ENCODE assay signal across 9 cellular contexts in the genomic region with DNA sequence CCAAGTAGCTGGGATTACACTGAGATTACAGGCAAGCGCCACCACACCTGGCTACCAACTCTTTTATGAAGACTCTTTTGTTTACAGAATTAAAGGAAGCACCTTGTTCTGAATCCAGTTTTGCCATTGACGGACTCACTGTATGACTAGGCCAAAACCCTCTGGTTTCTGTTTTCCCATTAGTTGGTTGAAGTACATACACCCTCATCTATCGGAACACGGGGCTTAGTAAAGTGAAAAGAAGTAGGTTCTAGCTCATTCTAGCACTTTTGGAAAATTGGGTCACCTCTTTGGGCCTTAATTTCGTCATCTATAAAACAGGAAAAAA.
DNase-seq lines count a peak whose midpoint lies in the region; ATAC-seq and TF ChIP-seq lines count a peak whose summit lies in the region.
"Had no signal": no experiment of that assay in that cellular context is flagged by ENCODE, and none has a peak within 500 bp of the region (broad histone marks: within the 10 kb centered on the region; RNA-seq: fewer than 3 reads in every experiment).

No MANE protein-coding gene starts in this region.

- CTCF ChIA-PET in AG04450 (lab: Charles Lee), result interaction anchor here (0.5 to 0.8 kb wide), 3 partner anchors 16 to 87 kb away, joined by 3 to 5 read pairs (median 4); no protein-coding TSS in a partner anchor
- CTCF ChIA-PET in HEK293T (lab: Yijun Ruan, JAX), result interaction anchor here (0.7 kb wide), 1 partner anchor 807 kb away, joined by 6 read pairs; no protein-coding TSS in a partner anchor

- no peak for ATAC-seq in GM21786 (IDR thresholded peaks at IDR 0.05; ENCODE audit: unreplicated experiment)

- WGBS in HUES64, result 76% methylated on average over 3 of the region's 5 CpGs

- POLR2A ChIA-PET in AG04450 (lab: Yijun Ruan, JAX) (no interaction called here), HEK293T (lab: Yijun Ruan, JAX) (interaction anchor here (0.7 to 2.2 kb wide), 8 partner anchors 12 to 93 kb away, joined by 3 to 11 read pairs (median 4); a partner anchor contains a TSS)

- H3K4me1 ChIP-seq in HUES64 (ENCODE audit: insufficient read depth, low read length), result peaks cover 5% of the 10 kb centered on the region; the same call in 1 of the 2 replicates
- peaks cover 0 to 7% of the 10 kb centered on the region in 2 donors for H3K4me1 ChIP-seq in muscle layer of duodenum (ENCODE audit: control insufficient read depth in 1 of 2, insufficient read depth in 2 of 2, low read length in 2 of 2)

- no peaks in the 10 kb centered on the region for H3K9me3 ChIP-seq in AG04450 (ENCODE audit: control insufficient read depth, insufficient read depth, low read length)
- H3K9me3 ChIP-seq in HUES64 (ENCODE audit: insufficient read depth, low read depth, low read length), result no peaks in the 10 kb centered on the region
- no peaks in the 10 kb centered on the region for H3K9me3 ChIP-seq in muscle layer of duodenum (ENCODE audit: control insufficient read depth in 1 of 2, low read length in 2 of 2)
- H3K9me3 ChIP-seq: thyroid gland had no signal

- H3K36me3 ChIP-seq in HUES64 (ENCODE audit: insufficient read depth, low read length) (peaks cover 19% of the 10 kb centered on the region), muscle layer of duodenum (ENCODE audit: control insufficient read depth in 1 of 2, insufficient read depth in 2 of 2, low read length in 2 of 2) (no peaks in the 10 kb centered on the region)

- H3K4me3 ChIP-seq in AG04450 (ENCODE audit: low read depth, low read length), result peak overlapping the region; percentile 76
- H3K4me3 ChIP-seq in HUES64 (ENCODE audit: low read length), result peak overlapping the region; percentile 99
- peak overlapping the region; percentile 81 to 95 for H3K4me3 ChIP-seq in muscle layer of duodenum (ENCODE audit: low read depth in 1 of 2, low read length in 2 of 2)

- no peak for TF ChIP-seq CTCF in AG04450 (IDR thresholded peaks at IDR 0.05; ENCODE audit: low read depth, low read length)

- no peak for DNase-seq in AG04450 (ENCODE audit: low read depth, low spot score)
- DNase-seq in caudate nucleus (lab: John Stamatoyannopoulos, UW), result no peak
- DNase-seq in DMS114 treated with DMSO at 0.1 percent for 48 hours (lab: John Stamatoyannopoulos, UW; ENCODE audit: unreplicated experiment), result no peak
- no peak for DNase-seq in HEK293T (ENCODE audit: extremely low spot score)
- no peak for DNase-seq in NCI-H2171 treated with DMSO at 0.1 percent for 48 hours (lab: John Stamatoyannopoulos, UW)

- H3K27ac ChIP-seq in AG04450 (ENCODE audit: low read depth, low read length) (no peak overlapping the region), HUES64 (ENCODE audit: low read depth, low read length) (peak overlapping the region; percentile 75), caudate nucleus (ENCODE audit: low read depth, low read length) (peak overlapping the region; percentile 67), muscle layer of duodenum (ENCODE audit: low read length) (peak overlapping the region; percentile 81)

- peak overlapping the region; percentile 69; the same call in 1 of the 2 replicates for H3K9ac ChIP-seq in HUES64 (ENCODE audit: low read depth, low read length)

- H3K27me3 ChIP-seq in AG04450 (ENCODE audit: control insufficient read depth, insufficient read depth, low read length), result no peaks in the 10 kb centered on the region
- no peaks in the 10 kb centered on the region for H3K27me3 ChIP-seq in HUES64 (ENCODE audit: insufficient read depth, low read length)
- H3K27me3 ChIP-seq in muscle layer of duodenum (ENCODE audit: low read depth, low read length), result no peaks in the 10 kb centered on the region
- H3K27me3 ChIP-seq: thyroid gland had no signal

TF ChIP-seq in HEK293T, 16 proteins besides CTCF, POLR2A, EP300 and RAD21:
- TF ChIP-seq FOXA1 (IDR thresholded peaks at IDR 0.05) (no peak), NFRKB (IDR thresholded peaks at IDR 0.05) (no peak), SUZ12 (IDR thresholded peaks at IDR 0.05) (no peak), ZNF384 (IDR thresholded peaks at IDR 0.05) (no peak)
